In genomic region chr10:118238573-118239240, GRCh38 we compare ENCODE assay signal across 18 cellular contexts.
DNase-seq lines count a peak whose midpoint lies in the region; ATAC-seq, FAIRE-seq and TF ChIP-seq lines count a peak whose summit lies in the region.
"Had no signal": no experiment of that assay in that cellular context is flagged by ENCODE, and none has a peak within 500 bp of the region (broad histone marks: within the 10 kb centered on the region; RNA-seq: fewer than 3 reads in every experiment).

No MANE protein-coding gene starts in this region.

- peaks cover 29% of the 10 kb centered on the region for H3K4me1 Mint-ChIP-seq in neural progenitor cell

- H3K9ac ChIP-seq in mammary epithelial cell (ENCODE audit: insufficient read depth, low read length) (no peak overlapping the region), neural progenitor cell (no peak overlapping the region)
- H3K9ac ChIP-seq: BLaER1 treated with 17β-estradiol and CSF1 and Interleukin-3, amounts not matched to agents 10 nM and 100 nM had no signal

- H3K4me1 ChIP-seq in mammary epithelial cell (ENCODE audit: insufficient read depth, low read length) (no peaks in the 10 kb centered on the region), neural progenitor cell (peaks cover 44% of the 10 kb centered on the region), prostate gland (replicated peaks) (no peaks in the 10 kb centered on the region), mucosa of descending colon (ENCODE audit: low read depth) (no peaks in the 10 kb centered on the region)
- H3K4me1 ChIP-seq: BLaER1 treated with 17β-estradiol and CSF1 and Interleukin-3, amounts not matched to agents 10 nM and 100 nM; body of pancreas had no signal

- 49% methylated on average over 13 of the region's 13 CpGs for WGBS in mammary epithelial cell (ENCODE audit: low coverage, missing lambda C conversion rate)
- WGBS in prostate gland = 25% methylated on average over 13 of the region's 13 CpGs

- no TSS peak for BruUV-seq in mammary epithelial cell (replicated peaks; lab: Mats Ljungman, UMichigan)

- H3K36me3 ChIP-seq in mammary epithelial cell (ENCODE audit: insufficient read depth, low read length) (no peaks in the 10 kb centered on the region), neural progenitor cell (no peaks in the 10 kb centered on the region), prostate gland (no peaks in the 10 kb centered on the region), mucosa of descending colon (ENCODE audit: low read depth) (no peaks in the 10 kb centered on the region)
- H3K36me3 ChIP-seq: BLaER1 treated with 17β-estradiol and CSF1 and Interleukin-3, amounts not matched to agents 10 nM and 100 nM; ovary had no signal

- in situ Hi-C loops in Caki2 (cut with HindIII; ENCODE audit: low pct_unique_long_range_greater_than_20kb, low sequenced_read_pairs) (no loop called here), mammary epithelial cell (cut with MboI; ENCODE audit: low sequenced_read_pairs in 2 of 2) (loop anchor here (25.0 kb wide), 2 partner anchors 351 to 1026 kb away; no protein-coding TSS in a partner anchor)

- CTCF ChIA-PET in mammary epithelial cell (lab: Charles Lee; ENCODE audit: low non-redundant PET) = no interaction called here

- H3K27me3 ChIP-seq in mammary epithelial cell (ENCODE audit: insufficient read depth, low read length) (peaks cover 4% of the 10 kb centered on the region), neural progenitor cell (peaks cover 17% of the 10 kb centered on the region), prostate gland (replicated peaks; ENCODE audit: insufficient read depth) (peaks cover 13% of the 10 kb centered on the region)
- H3K27me3 ChIP-seq: BLaER1 treated with 17β-estradiol and CSF1 and Interleukin-3, amounts not matched to agents 10 nM and 100 nM; ovary had no signal

- H4K20me1 ChIP-seq in mammary epithelial cell (ENCODE audit: insufficient read depth, low read length) (no peaks in the 10 kb centered on the region), neural progenitor cell (ENCODE audit: low read depth) (no peaks in the 10 kb centered on the region)
- H4K20me1 ChIP-seq: BLaER1 treated with 17β-estradiol and CSF1 and Interleukin-3, amounts not matched to agents 10 nM and 100 nM had no signal

- no peak overlapping the region for H3K27ac Mint-ChIP-seq in neural progenitor cell

- no peak overlapping the region for H3K4me3 Mint-ChIP-seq in neural progenitor cell

- TF ChIP-seq CTCF in mammary epithelial cell (conservative IDR thresholded peaks at IDR 0.05 in 1 of 2, IDR thresholded peaks at IDR 0.05 in 1 of 2; ENCODE audit: extremely low read depth in 1 of 2, insufficient read depth in 1 of 2, low read depth in 1 of 2, low read length in 2 of 2) (no peak), neural progenitor cell (IDR thresholded peaks at IDR 0.05) (no peak), omental fat pad (IDR thresholded peaks at IDR 0.05) (no peak), prostate gland (IDR thresholded peaks at IDR 0.05) (no peak), mucosa of descending colon (IDR thresholded peaks at IDR 0.05) (no peak)

- H3F3A ChIP-seq in neural progenitor cell (ENCODE audit: low read depth) = peaks cover 8% of the 10 kb centered on the region

- dilution Hi-C loops in mammary epithelial cell (cut with HindIII; ENCODE audit: low sequenced_read_pairs) = no loop called here

- H3K27ac ChIP-seq in mammary epithelial cell (ENCODE audit: insufficient read depth, low read depth, low read length) (no peak overlapping the region), neural progenitor cell (no peak overlapping the region), prostate gland (no peak overlapping the region)
- H3K27ac ChIP-seq: BLaER1 treated with 17β-estradiol and CSF1 and Interleukin-3, amounts not matched to agents 10 nM and 100 nM; body of pancreas; ovary; SK-N-MC had no signal

- H3K9me3 ChIP-seq in mammary epithelial cell (replicated peaks; ENCODE audit: insufficient read depth, low read length) (no peaks in the 10 kb centered on the region), neural progenitor cell (ENCODE audit: low read depth) (no peaks in the 10 kb centered on the region), prostate gland (no peaks in the 10 kb centered on the region), mucosa of descending colon (no peaks in the 10 kb centered on the region)
- H3K9me3 ChIP-seq: body of pancreas, ovary had no signal

- no peak for TF ChIP-seq POLR2A in prostate gland (IDR thresholded peaks at IDR 0.05)

- intact Hi-C loops in mammary epithelial cell (cut with micrococcal nuclease) = no loop called here
- intact Hi-C loops in prostate gland (cut with DNase I) = no loop called here
- intact Hi-C loops in mucosa of descending colon (cut with DNase I, micrococcal nuclease) = no loop called here

- H3K27me3 Mint-ChIP-seq in neural progenitor cell (ENCODE audit: insufficient read depth, low read depth) = peaks cover 13% of the 10 kb centered on the region

- peaks cover 4% of the 10 kb centered on the region for H3K9me3 Mint-ChIP-seq in neural progenitor cell

- no peaks in the 10 kb centered on the region for H3K36me3 Mint-ChIP-seq in neural progenitor cell

- H3K4me2 ChIP-seq in mammary epithelial cell (ENCODE audit: insufficient read depth, low read depth, low read length) = no peak overlapping the region
- no peak overlapping the region for H3K4me2 ChIP-seq in neural progenitor cell
- H3K4me2 ChIP-seq: BLaER1 treated with 17β-estradiol and CSF1 and Interleukin-3, amounts not matched to agents 10 nM and 100 nM had no signal

- no peak overlapping the region for H3K4me3 ChIP-seq in mammary epithelial cell (replicated peaks in 1 of 3; ENCODE audit: insufficient read depth in 1 of 3, low read depth in 2 of 3, low read length in 3 of 3)
- no peak overlapping the region for H3K4me3 ChIP-seq in neural progenitor cell
- H3K4me3 ChIP-seq in prostate gland = no peak overlapping the region
- H3K4me3 ChIP-seq in mucosa of descending colon = no peak overlapping the region
- H3K4me3 ChIP-seq: BLaER1 treated with 17β-estradiol and CSF1 and Interleukin-3, amounts not matched to agents 10 nM and 100 nM; body of pancreas; ovary; SK-N-MC had no signal

- ATAC-seq in omental fat pad (ENCODE audit: low FRiP score) = no peak
- no peak for ATAC-seq in mucosa of descending colon
- ATAC-seq: body of pancreas had no signal

- no peak for FAIRE-seq in RCC 7860 (lab: Jason Lieb, UNC)
- FAIRE-seq: islet of Langerhans had no signal

- H2AFZ ChIP-seq in mammary epithelial cell (ENCODE audit: low read depth, low read length) (no peak overlapping the region), neural progenitor cell (replicated peaks) (peak overlapping the region; percentile 58)

- H3K79me2 ChIP-seq in mammary epithelial cell (ENCODE audit: insufficient read depth, low read length) (no peaks in the 10 kb centered on the region), neural progenitor cell (ENCODE audit: low read depth) (no peaks in the 10 kb centered on the region)

- peak; percentile 1 for DNase-seq in Caki2 (ENCODE audit: low read depth)
- DNase-seq in M059J (ENCODE audit: low read depth) = peak; percentile 39
- peak; percentile 44 for DNase-seq in mammary epithelial cell
- no peak for DNase-seq in neural progenitor cell (ENCODE audit: low spot score)
- no peak for DNase-seq in omental fat pad (ENCODE audit: low spot score)
- no peak for DNase-seq in prostate gland (ENCODE audit: low spot score)
- no peak for DNase-seq in mucosa of descending colon
- no peak for DNase-seq in RCC 7860 (ENCODE audit: low spot score)
- DNase-seq: activated gamma-delta T cell; body of pancreas; DMS79; effector CD4-positive, alpha-beta T cell; midbrain; NCI-H1092; ovary had no signal

Comparison
In these comparisons a context has a peak if more than half of its experiments do, and no peak if none do; other contexts are left out.
1. DNase-seq: peak in Caki2 (single experiment), M059J (single experiment) and mammary epithelial cell (single experiment); none in neural progenitor cell (single experiment), omental fat pad (single experiment), prostate gland (single experiment), mucosa of descending colon (0 of 3) and RCC 7860 (single experiment).